ENCODE assay signal across 10 cellular contexts in the genomic region with DNA sequence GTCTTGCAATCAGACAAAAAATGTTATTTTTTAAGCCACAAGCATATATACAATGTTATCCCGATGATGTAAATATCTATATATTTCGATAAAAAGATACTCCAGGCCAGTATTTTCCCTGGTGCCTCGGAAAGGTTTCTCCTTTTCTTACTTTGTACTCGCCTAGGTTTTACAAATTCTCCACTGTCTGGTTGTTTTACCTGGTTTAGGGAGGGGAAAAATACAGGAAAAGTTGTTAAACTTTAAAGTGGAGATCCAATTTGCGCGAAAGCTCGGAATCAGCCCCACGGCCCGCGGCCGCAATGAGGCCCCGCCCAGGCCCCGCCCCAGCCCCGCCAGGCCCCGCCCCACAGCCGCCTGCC. TPM values are rescaled to one million over a fixed set of nuclear protein-coding genes. Genes with fewer than 3 reads are reported as not detected.
DNase-seq lines count a peak whose midpoint lies in the region; ATAC-seq and TF ChIP-seq lines count a peak whose summit lies in the region.
"Had no signal": no experiment of that assay in that cellular context is flagged by ENCODE, and none has a peak within 500 bp of the region (broad histone marks: within the 10 kb centered on the region; RNA-seq: fewer than 3 reads in every experiment).

No MANE protein-coding gene starts in this region.

- H2AFZ ChIP-seq in SU-DHL-6 (ENCODE audit: low read depth, low read length, severe bottlenecking) = peak overlapping the region; percentile 94

- no peaks in the 10 kb centered on the region for H3K36me3 ChIP-seq in SU-DHL-6 (ENCODE audit: low read length)
- H3K36me3 ChIP-seq in rectal smooth muscle tissue (ENCODE audit: control insufficient read depth, insufficient read depth, low read length) = no peaks in the 10 kb centered on the region

- no peaks in the 10 kb centered on the region for H3K27me3 ChIP-seq in SU-DHL-6 (ENCODE audit: low read length)
- no peaks in the 10 kb centered on the region for H3K27me3 ChIP-seq in rectal smooth muscle tissue (ENCODE audit: control insufficient read depth, insufficient read depth, low read length)

- peaks cover 10% of the 10 kb centered on the region for H3K4me1 ChIP-seq in rectal smooth muscle tissue (ENCODE audit: control insufficient read depth, insufficient read depth, low read length)

- peak overlapping the region; percentile 80 for H3K4me3 ChIP-seq in GM12865 (ENCODE audit: low read depth, low read length)
- H3K4me3 ChIP-seq in SU-DHL-6 (ENCODE audit: insufficient read depth, low read length, poor library complexity, severe bottlenecking) = peak overlapping the region; percentile 58
- peak overlapping the region; percentile 46 for H3K4me3 ChIP-seq in fibroblast of mammary gland (ENCODE audit: control insufficient read depth, low read depth, low read length)
- peak overlapping the region; percentile 67 for H3K4me3 ChIP-seq in rectal smooth muscle tissue (ENCODE audit: low read length)

- intact Hi-C loops in posterior vena cava (cut with DNase I) = no loop called here

- no peak for ATAC-seq in GM19397 (IDR thresholded peaks at IDR 0.05; ENCODE audit: unreplicated experiment)

- H3K4me2 ChIP-seq in SU-DHL-6 (ENCODE audit: low read depth, low read length, poor library complexity, severe bottlenecking) = peak overlapping the region; percentile 82

- no peaks in the 10 kb centered on the region for H3K9me2 ChIP-seq in SU-DHL-6 (replicated peaks; ENCODE audit: insufficient read depth, low read length)

- H3K79me2 ChIP-seq in SU-DHL-6 (ENCODE audit: insufficient read depth, low read length) = no peaks in the 10 kb centered on the region

- 0 out of 2 replicates have a peak overlapping the region, but pooled peaks have one; percentile 21 for H3K9ac ChIP-seq in SU-DHL-6 (ENCODE audit: low read length)
- peak overlapping the region; percentile 41 for H3K9ac ChIP-seq in rectal smooth muscle tissue (ENCODE audit: low read length)

- H4K20me1 ChIP-seq in SU-DHL-6 (ENCODE audit: low read depth, low read length) = no peaks in the 10 kb centered on the region

- H3K27ac ChIP-seq in SU-DHL-6 (ENCODE audit: low read depth, low read length) = peak overlapping the region; percentile 41
- peak overlapping the region; percentile 87 for H3K27ac ChIP-seq in rectal smooth muscle tissue (ENCODE audit: low read depth, low read length)

- H3K9me3 ChIP-seq in SU-DHL-6 (ENCODE audit: insufficient read depth, low read length) = peaks cover 6% of the 10 kb centered on the region; the same call in 1 of the 2 replicates

- no peak for DNase-seq in GM12865 (ENCODE audit: low read depth)
- no peak for DNase-seq in fibroblast of mammary gland (ENCODE audit: low read depth)
- no peak for DNase-seq in RPMI8226
- DNase-seq in posterior vena cava (ENCODE audit: low spot score) = no peak
- no peak for DNase-seq in NCI-H446 treated with DMSO at 0.1 percent for 48 hours (lab: John Stamatoyannopoulos, UW)

- TF ChIP-seq CTCF in GM12865 (IDR thresholded peaks at IDR 0.05; ENCODE audit: insufficient read depth, low read depth, low read length, missing control alignments) = no peak
- no peak for TF ChIP-seq CTCF in SU-DHL-6 (IDR thresholded peaks at IDR 0.05; ENCODE audit: insufficient read depth, low read length, poor library complexity, severe bottlenecking)
- no peak for TF ChIP-seq CTCF in fibroblast of mammary gland (conservative IDR thresholded peaks at IDR 0.05; ENCODE audit: control insufficient read depth, insufficient read depth, low read depth, low read length)

- no peaks in the 10 kb centered on the region for H3F3A ChIP-seq in SU-DHL-6 (ENCODE audit: insufficient read depth)

RNA-seq across cellular contexts. Expression of a gene that starts 58.4 kb away (rescaled TPM):
- not detected for total RNA-seq in posterior vena cava
- total RNA-seq: myocyte, SK-MEL-5 had no signal
